In the genomic region with DNA sequence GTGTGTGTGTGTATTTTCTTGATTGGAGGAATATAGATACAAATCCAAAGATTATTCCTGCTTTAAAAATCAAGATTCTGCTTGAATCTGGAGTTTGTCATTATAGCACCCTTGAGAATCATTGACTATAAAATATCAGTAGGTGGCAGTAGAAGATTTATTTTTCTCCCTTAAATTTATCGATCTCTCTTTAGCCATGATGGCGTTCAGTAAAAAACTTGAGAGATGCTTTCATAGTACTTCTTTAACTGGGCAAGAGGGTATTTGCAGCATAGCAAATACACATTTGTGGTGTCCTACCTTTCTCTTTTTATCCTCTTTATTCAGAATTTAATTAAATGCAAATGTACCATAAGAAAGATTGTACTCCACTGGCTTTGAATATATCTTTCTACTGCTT, we compare ENCODE assay signal across 9 cellular contexts.
A peak's percentile ranks its signal among the peaks of the same experiment; 100 is the strongest.
DNase-seq lines count a peak whose midpoint lies in the region; ATAC-seq, FAIRE-seq and TF ChIP-seq lines count a peak whose summit lies in the region.
"Had no signal": no experiment of that assay in that cellular context is flagged by ENCODE, and none has a peak within 500 bp of the region (broad histone marks: within the 10 kb centered on the region; RNA-seq: fewer than 3 reads in every experiment).

No MANE protein-coding gene starts in this region.

- no peak overlapping the region for H2AFZ ChIP-seq in GM23248
- H2AFZ ChIP-seq in K562 (ENCODE audit: low read depth, low read length) = peak overlapping the region; percentile 46

- peak; percentile 53 for TF ChIP-seq CTCF in D721Med (IDR thresholded peaks at IDR 0.05; ENCODE audit: insufficient read depth, missing control alignments)
- TF ChIP-seq CTCF in K562 (IDR thresholded peaks at IDR 0.05 in 2 of 3, conservative IDR thresholded peaks at IDR 0.05 in 1 of 3; ENCODE audit: insufficient read depth in 2 of 3, low read depth in 1 of 3, low read length in 3 of 3) = peak; percentile 30 to 73 (median 32); a peak in 3 of 6 replicates

- WGBS in GM23248 (ENCODE audit: low coverage in 1 of 2, low lambda C conversion rate in 2 of 2, missing lambda C conversion rate in 2 of 2), 2 experiments = 4 to 5% methylated on average over 2 of the region's 2 CpGs
- WGBS in K562 (ENCODE audit: insufficient coverage, low coverage, missing lambda C conversion rate) = 15% methylated on average over 2 of the region's 2 CpGs

- intact Hi-C loops in K562 (cut with micrococcal nuclease) = loop anchor here (1.0 to 5.0 kb wide), 5 partner anchors 64 to 553 kb away; no protein-coding TSS in a partner anchor

- peaks cover 15% of the 10 kb centered on the region; the same call in 1 of the 2 replicates for H3K27me3 ChIP-seq in GM23248 (replicated peaks; ENCODE audit: insufficient read depth)
- H3K27me3 ChIP-seq in K562 (ENCODE audit: control insufficient read depth in 2 of 2, insufficient read depth in 2 of 2, low read length in 2 of 2) = no peaks in the 10 kb centered on the region
- H3K27me3 ChIP-seq in MG63 = no peaks in the 10 kb centered on the region

- no peaks in the 10 kb centered on the region for H3K36me3 ChIP-seq in GM23248 (ENCODE audit: low read depth)
- H3K36me3 ChIP-seq in K562 (ENCODE audit: control insufficient read depth, insufficient read depth, low read length) = peaks cover 45% of the 10 kb centered on the region
- H3K36me3 ChIP-seq in MG63 = no peaks in the 10 kb centered on the region

- peak; percentile 68 to 75 for TF ChIP-seq RAD21 in K562 (CRISPR knock-in tag; conservative IDR thresholded peaks at IDR 0.05 in 1 of 2, IDR thresholded peaks at IDR 0.05 in 1 of 2)

- H3F3A ChIP-seq in GM23248 (ENCODE audit: insufficient read depth) = peaks cover 14% of the 10 kb centered on the region; the same call in 1 of the 2 replicates

- no peak for TF ChIP-seq EP300 in K562 (IDR thresholded peaks at IDR 0.05; ENCODE audit: low read length)

- no peaks in the 10 kb centered on the region for H4K20me1 ChIP-seq in GM23248 (ENCODE audit: insufficient read depth)
- H4K20me1 ChIP-seq in K562 (replicated peaks; ENCODE audit: control insufficient read depth, insufficient read depth, low read length) = no peaks in the 10 kb centered on the region

- no TSS peak for BruUV-seq in K562 (replicated peaks; lab: Mats Ljungman, UMichigan)

- CTCF ChIA-PET in K562 (lab: Yijun Ruan, JAX; ENCODE audit: low intra/inter-chr PET ratio) = interaction anchor here (0.6 to 3.3 kb wide), 5 partner anchors 11 to 552 kb away, joined by 3 to 42 read pairs (median 3); no protein-coding TSS in a partner anchor

- ATAC-seq in K562 = peak; percentile 84

- POLR2A ChIA-PET in K562 (lab: Yijun Ruan, JAX) = interaction anchor here (0.7 to 0.8 kb wide), 2 partner anchors 19 to 515 kb away, joined by 3 to 4 read pairs; no protein-coding TSS in a partner anchor

- no peak overlapping the region for H3K4me3 ChIP-seq in GM23248
- H3K4me3 ChIP-seq in K562 = no peak overlapping the region
- H3K4me3 ChIP-seq in MG63 = no peak overlapping the region

- in situ Hi-C loops in GM23248 (cut with MboI) = loop anchor here (25.0 kb wide), 1 partner anchor 546 kb away; no protein-coding TSS in a partner anchor
- in situ Hi-C loops in K562 (cut with MboI) = loop anchor here (10.0 kb wide), 1 partner anchor 518 kb away; a partner anchor contains a TSS

- H3K27ac ChIP-seq in GM23248 = no peak overlapping the region
- no peak overlapping the region; the same call in 2 of the 3 replicates for H3K27ac ChIP-seq in K562 (ENCODE audit: extremely low read depth, low read depth, low read length)

- FAIRE-seq in D721Med (lab: Jason Lieb, UNC) = peak; percentile 35
- FAIRE-seq in K562 (lab: Jason Lieb, UNC) = no peak
- FAIRE-seq in urothelium cell line (lab: Jason Lieb, UNC) = no peak

- DNase-seq in D721Med (ENCODE audit: insufficient read length, low spot score) = no peak
- DNase-seq in GM23248 = peak; percentile 54
- peak; percentile 56 for DNase-seq in NCI-H2227 (lab: John Stamatoyannopoulos, UW; ENCODE audit: unreplicated experiment)
- DNase-seq in K562 (ENCODE audit: extremely low read depth in 1 of 4, low spot score in 3 of 4) = peak; percentile 18 to 47 (median 31)
- peak; percentile 57 for DNase-seq in kidney tubule cell (ENCODE audit: low spot score)
- peak; percentile 10 for DNase-seq in urothelium cell line (ENCODE audit: low spot score)
- no peak for DNase-seq in MG63
- no peak for DNase-seq in GOT3 (lab: John Stamatoyannopoulos, UW)
- DNase-seq: left cardiac atrium had no signal

- H3K4me1 ChIP-seq in GM23248 (ENCODE audit: insufficient read depth) = peaks cover 13% of the 10 kb centered on the region
- H3K4me1 ChIP-seq in K562 (replicated peaks in 1 of 2; ENCODE audit: control insufficient read depth in 2 of 2, insufficient read depth in 2 of 2, low read length in 2 of 2) = no peaks in the 10 kb centered on the region

- no peak for TF ChIP-seq POLR2A in K562 (conservative IDR thresholded peaks at IDR 0.05)

- H3K4me2 ChIP-seq in GM23248 (ENCODE audit: unreplicated experiment) (peak overlapping the region; percentile 65), K562 (ENCODE audit: insufficient read depth, low read length) (no peak overlapping the region)

- no peaks in the 10 kb centered on the region for H3K79me2 ChIP-seq in GM23248 (ENCODE audit: insufficient read depth)
- H3K79me2 ChIP-seq in K562 (ENCODE audit: control insufficient read depth, insufficient read depth, low read length) = no peaks in the 10 kb centered on the region

- H3K9me3 ChIP-seq in GM23248 (ENCODE audit: low read depth) = no peaks in the 10 kb centered on the region
- no peaks in the 10 kb centered on the region for H3K9me3 ChIP-seq in K562 (replicated peaks; ENCODE audit: control insufficient read depth, insufficient read depth, low read depth, low read length)
- no peaks in the 10 kb centered on the region for H3K9me3 ChIP-seq in MG63

- no peaks in the 10 kb centered on the region for H3K9me2 ChIP-seq in GM23248 (ENCODE audit: insufficient read depth)

- H3K9me1 ChIP-seq in K562 (ENCODE audit: control insufficient read depth, insufficient read depth, low read length) = no peaks in the 10 kb centered on the region

- H3K9ac ChIP-seq in GM23248 = no peak overlapping the region
- H3K9ac ChIP-seq in K562 (ENCODE audit: insufficient read depth in 1 of 2, low read depth in 2 of 2, low read length in 2 of 2) = no peak overlapping the region; a peak in 1 of 4 replicates

TF ChIP-seq in K562, 482 proteins besides CTCF, POLR2A, EP300 and RAD21 (continues in another document):
- TF ChIP-seq, protein P1, sequence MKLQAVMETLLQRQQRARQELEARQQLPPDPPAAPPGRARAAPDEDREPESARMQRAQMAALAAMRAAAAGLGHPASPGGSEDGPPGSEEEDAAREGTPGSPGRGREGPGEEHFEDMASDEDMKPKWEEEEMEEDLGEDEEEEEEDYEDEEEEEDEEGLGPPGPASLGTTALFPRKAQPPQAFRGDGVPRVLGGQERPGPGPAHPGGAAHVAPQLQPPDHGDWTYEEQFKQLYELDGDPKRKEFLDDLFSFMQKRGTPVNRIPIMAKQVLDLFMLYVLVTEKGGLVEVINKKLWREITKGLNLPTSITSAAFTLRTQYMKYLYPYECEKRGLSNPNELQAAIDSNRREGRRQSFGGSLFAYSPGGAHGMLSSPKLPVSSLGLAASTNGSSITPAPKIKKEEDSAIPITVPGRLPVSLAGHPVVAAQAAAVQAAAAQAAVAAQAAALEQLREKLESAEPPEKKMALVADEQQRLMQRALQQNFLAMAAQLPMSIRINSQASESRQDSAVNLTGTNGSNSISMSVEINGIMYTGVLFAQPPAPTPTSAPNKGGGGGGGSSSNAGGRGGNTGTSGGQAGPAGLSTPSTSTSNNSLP (IDR thresholded peaks at IDR 0.05; ENCODE audit: borderline replicate concordance, low read depth, low read length) = peak; percentile 84; the same call in 1 of the 2 replicates
- no peak for TF ChIP-seq ZNF239 (CRISPR knock-in tag; IDR thresholded peaks at IDR 0.05)
- no peak for TF ChIP-seq ZNF695 (CRISPR knock-in tag; IDR thresholded peaks at IDR 0.05)
- TF ChIP-seq BRD9 (IDR thresholded peaks at IDR 0.05; ENCODE audit: low read depth, partially characterized antibody) = peak; percentile 77
- no peak for TF ChIP-seq ZNF224 (CRISPR knock-in tag; IDR thresholded peaks at IDR 0.05)
- TF ChIP-seq RUNX1 (IDR thresholded peaks at IDR 0.05; ENCODE audit: low read depth) = no peak
- TF ChIP-seq U2AF2 (optimal IDR thresholded peaks at IDR 0.05; ENCODE audit: low read depth, low read length) = no peak
- no peak for TF ChIP-seq POLR3A (IDR thresholded peaks at IDR 0.05; ENCODE audit: borderline replicate concordance, extremely low read depth, insufficient read depth, insufficient read length)
- TF ChIP-seq ARID1B (IDR thresholded peaks at IDR 0.05) = no peak
- TF ChIP-seq, protein P2, sequence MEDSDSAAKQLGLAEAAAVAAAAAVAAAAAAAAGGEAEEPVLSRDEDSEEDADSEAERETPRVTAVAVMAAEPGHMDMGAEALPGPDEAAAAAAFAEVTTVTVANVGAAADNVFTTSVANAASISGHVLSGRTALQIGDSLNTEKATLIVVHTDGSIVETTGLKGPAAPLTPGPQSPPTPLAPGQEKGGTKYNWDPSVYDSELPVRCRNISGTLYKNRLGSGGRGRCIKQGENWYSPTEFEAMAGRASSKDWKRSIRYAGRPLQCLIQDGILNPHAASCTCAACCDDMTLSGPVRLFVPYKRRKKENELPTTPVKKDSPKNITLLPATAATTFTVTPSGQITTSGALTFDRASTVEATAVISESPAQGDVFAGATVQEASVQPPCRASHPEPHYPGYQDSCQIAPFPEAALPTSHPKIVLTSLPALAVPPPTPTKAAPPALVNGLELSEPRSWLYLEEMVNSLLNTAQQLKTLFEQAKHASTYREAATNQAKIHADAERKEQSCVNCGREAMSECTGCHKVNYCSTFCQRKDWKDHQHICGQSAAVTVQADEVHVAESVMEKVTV (CRISPR knock-in tag; IDR thresholded peaks at IDR 0.05) = peak; percentile 48; the same call in 1 of the 2 replicates
- no peak for TF ChIP-seq POU5F1 (IDR thresholded peaks at IDR 0.05; ENCODE audit: borderline replicate concordance, low read depth, low read length, partially characterized antibody)
- TF ChIP-seq ZNF445 (CRISPR knock-in tag; IDR thresholded peaks at IDR 0.05; ENCODE audit: low read depth) = no peak

Comparison
In these comparisons a context has a peak if more than half of its experiments do, and no peak if none do; other contexts are left out.
1. DNase-seq: peak in GM23248 (single experiment), NCI-H2227 (single experiment), K562 (4 of 4), kidney tubule cell (single experiment) and urothelium cell line (single experiment); none in D721Med (single experiment), MG63 (single experiment) and GOT3 (single experiment).